Comparison of ENCODE assay signal across 9 cellular contexts in the genomic region with DNA sequence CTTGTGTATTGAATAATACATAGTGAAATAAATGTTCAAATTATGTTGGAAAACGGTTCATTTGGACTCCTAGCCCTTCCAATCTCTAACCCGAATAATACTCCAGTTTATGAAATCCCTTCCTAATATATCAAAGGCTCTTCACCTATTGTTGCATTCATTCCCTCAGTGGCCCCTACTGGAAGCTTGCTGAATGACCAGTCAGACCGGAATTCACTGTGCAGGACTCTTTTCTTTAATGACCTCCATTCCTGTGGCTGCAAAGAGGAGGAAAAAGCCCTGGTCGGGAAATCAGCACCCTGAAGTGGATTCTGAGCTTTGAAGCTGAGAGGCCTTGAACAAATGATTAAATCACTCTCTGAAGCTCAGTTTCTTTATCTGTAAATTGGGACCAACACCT. TPM values are rescaled to one million over a fixed set of nuclear protein-coding genes. Genes with fewer than 3 reads are reported as not detected.
DNase-seq lines count a peak whose midpoint lies in the region; ATAC-seq and TF ChIP-seq lines count a peak whose summit lies in the region.
"Had no signal": no experiment of that assay in that cellular context is flagged by ENCODE, and none has a peak within 500 bp of the region (broad histone marks: within the 10 kb centered on the region; RNA-seq: fewer than 3 reads in every experiment).

No MANE protein-coding gene starts in this region.

- no peak overlapping the region for H2BK120ac ChIP-seq in neuronal stem cell (ENCODE audit: low read depth, low read length)

- H2AK5ac ChIP-seq in neuronal stem cell (ENCODE audit: low read depth, low read length), result no peak overlapping the region

- no peak overlapping the region for H3K23ac ChIP-seq in neuronal stem cell (ENCODE audit: low read depth, low read length, poor library complexity)

- no peak overlapping the region for H3K4me3 Mint-ChIP-seq in endodermal cell
- no peak overlapping the region for H3K4me3 Mint-ChIP-seq in activated T-cell treated with anti-CD3 and anti-CD28 coated beads, Interleukin-2, amount 50 U/mL, for 4 hours
- H3K4me3 Mint-ChIP-seq: memory B cell had no signal

- H2BK12ac ChIP-seq in neuronal stem cell (ENCODE audit: low read length), result no peak overlapping the region

- no peaks in the 10 kb centered on the region for H3K36me3 Mint-ChIP-seq in endodermal cell (ENCODE audit: low read depth)
- H3K36me3 Mint-ChIP-seq in activated T-cell treated with anti-CD3 and anti-CD28 coated beads, Interleukin-2, amount 50 U/mL, for 4 hours (ENCODE audit: insufficient read depth), result no peaks in the 10 kb centered on the region
- H3K36me3 Mint-ChIP-seq: memory B cell had no signal

- 61 to 79% methylated on average over 4 of the region's 4 CpGs for WGBS in endodermal cell (ENCODE audit: insufficient coverage in 1 of 2, insufficient read length in 1 of 2), 2 experiments
- no CpG with 5 or more reads among the region's 4 CpGs for WGBS in neuronal stem cell (ENCODE audit: extremely low coverage in 2 of 2, insufficient read length in 2 of 2, insufficient replicate concordance in 1 of 2), 2 donors

- no peak overlapping the region for H2BK15ac ChIP-seq in neuronal stem cell (ENCODE audit: low read length)

- DNase-seq in Daoy (ENCODE audit: low read depth) (peak; percentile 48), NCI-H526 treated with DMSO at 0.1 percent for 48 hours (lab: John Stamatoyannopoulos, UW) (peak; percentile 47), endodermal cell (no peak), neuronal stem cell (ENCODE audit: low spot score) (peak; percentile 20), tibial artery (no peak)
- DNase-seq in activated T-cell treated with anti-CD3 and anti-CD28 coated beads, Interleukin-2, amount 50 U/mL, for 4 hours, result no peak

- peaks cover 5% of the 10 kb centered on the region for H3K4me1 Mint-ChIP-seq in endodermal cell
- no peaks in the 10 kb centered on the region for H3K4me1 Mint-ChIP-seq in activated T-cell treated with anti-CD3 and anti-CD28 coated beads, Interleukin-2, amount 50 U/mL, for 4 hours (ENCODE audit: low read depth)
- H3K4me1 Mint-ChIP-seq: memory B cell had no signal

- no peak overlapping the region for H3K4ac ChIP-seq in neuronal stem cell (ENCODE audit: low read length)

- H3K79me1 ChIP-seq in neuronal stem cell (ENCODE audit: low read depth, low read length), result no peaks in the 10 kb centered on the region

- no peak overlapping the region for H3K4me2 ChIP-seq in neuronal stem cell (ENCODE audit: insufficient read depth, low read length, poor library complexity, severe bottlenecking)

- H3K27ac ChIP-seq in endodermal cell (ENCODE audit: low read depth, low read length), result no peak overlapping the region
- H3K27ac ChIP-seq in neuronal stem cell (replicated peaks; ENCODE audit: low read length), result no peak overlapping the region
- H3K27ac ChIP-seq in tibial artery, result no peak overlapping the region

- no peak overlapping the region for H4K91ac ChIP-seq in neuronal stem cell (ENCODE audit: low read depth, low read length, poor library complexity)

- H2AFZ ChIP-seq in neuronal stem cell (ENCODE audit: low read length), result peak overlapping the region; percentile 70

- no peak overlapping the region for H3K4me3 ChIP-seq in endodermal cell (ENCODE audit: low read length)
- no peak overlapping the region for H3K4me3 ChIP-seq in neuronal stem cell (ENCODE audit: low read length in 2 of 2)
- H3K4me3 ChIP-seq in tibial artery, result no peak overlapping the region

- peaks cover 9% of the 10 kb centered on the region for H3K27me3 ChIP-seq in endodermal cell (ENCODE audit: control insufficient read depth, insufficient read depth, low read length, poor library complexity, severe bottlenecking)
- H3K27me3 ChIP-seq in neuronal stem cell (ENCODE audit: control insufficient read depth in 3 of 3, insufficient read depth in 3 of 3, low read depth in 1 of 3, low read length in 3 of 3), result no peaks in the 10 kb centered on the region
- peaks cover 0 to 35% of the 10 kb centered on the region in 2 donors for H3K27me3 ChIP-seq in tibial artery

- no peak for ATAC-seq in GM18517 (IDR thresholded peaks at IDR 0.05; ENCODE audit: unreplicated experiment)
- no peak for ATAC-seq in activated T-cell treated with anti-CD3 and anti-CD28 coated beads, Interleukin-2, amount 50 U/mL, for 4 hours
- ATAC-seq in HG02840 (IDR thresholded peaks at IDR 0.05; ENCODE audit: low FRiP score, unreplicated experiment), result no peak

- H3K9ac ChIP-seq in endodermal cell (ENCODE audit: extremely low read depth, low read length, poor library complexity, severe bottlenecking), result no peak overlapping the region
- no peak overlapping the region for H3K9ac ChIP-seq in neuronal stem cell (ENCODE audit: low read depth, low read length, poor library complexity)

- peaks cover 6% of the 10 kb centered on the region for H3K27me3 Mint-ChIP-seq in endodermal cell (ENCODE audit: insufficient read depth)
- peaks cover 20% of the 10 kb centered on the region for H3K27me3 Mint-ChIP-seq in activated T-cell treated with anti-CD3 and anti-CD28 coated beads, Interleukin-2, amount 50 U/mL, for 4 hours (ENCODE audit: low read depth)

- H3K14ac ChIP-seq in neuronal stem cell (ENCODE audit: low read length), result no peak overlapping the region

- no peak overlapping the region for H3K27ac Mint-ChIP-seq in endodermal cell
- H3K27ac Mint-ChIP-seq: memory B cell had no signal

- H3K9me3 ChIP-seq in endodermal cell (ENCODE audit: control insufficient read depth, low read length), result no peaks in the 10 kb centered on the region
- no peaks in the 10 kb centered on the region for H3K9me3 ChIP-seq in neuronal stem cell (replicated peaks in 1 of 2; ENCODE audit: control insufficient read depth in 2 of 2, insufficient read depth in 1 of 2, low read depth in 1 of 2, low read length in 2 of 2)
- H3K9me3 ChIP-seq in tibial artery, result no peaks in the 10 kb centered on the region

- no peaks in the 10 kb centered on the region for H3K36me3 ChIP-seq in endodermal cell (ENCODE audit: control insufficient read depth, insufficient read depth, low read length)
- no peaks in the 10 kb centered on the region for H3K36me3 ChIP-seq in neuronal stem cell (replicated peaks in 1 of 2; ENCODE audit: control insufficient read depth in 2 of 2, insufficient read depth in 2 of 2, low read length in 2 of 2)
- no peaks in the 10 kb centered on the region for H3K36me3 ChIP-seq in tibial artery

- H4K8ac ChIP-seq in neuronal stem cell (ENCODE audit: low read depth, low read length), result no peak overlapping the region

- H3K18ac ChIP-seq in neuronal stem cell (ENCODE audit: low read length), result no peak overlapping the region

- intact Hi-C loops in tibial artery (cut with DNase I; ENCODE audit: low total_unique reads), result no loop called here

- TF ChIP-seq CTCF in endodermal cell (conservative IDR thresholded peaks at IDR 0.05), result peak; percentile 70
- no peak for TF ChIP-seq CTCF in tibial artery (IDR thresholded peaks at IDR 0.05)

- H3K9me3 Mint-ChIP-seq in endodermal cell, result no peaks in the 10 kb centered on the region
- H3K9me3 Mint-ChIP-seq in activated T-cell treated with anti-CD3 and anti-CD28 coated beads, Interleukin-2, amount 50 U/mL, for 4 hours, result no peaks in the 10 kb centered on the region

- H2BK5ac ChIP-seq in neuronal stem cell (ENCODE audit: low read length), result no peak overlapping the region

- no peaks in the 10 kb centered on the region for H3K4me1 ChIP-seq in endodermal cell (ENCODE audit: control insufficient read depth, insufficient read depth, low read length)
- peaks cover 9 to 14% of the 10 kb centered on the region in 2 donors for H3K4me1 ChIP-seq in neuronal stem cell (ENCODE audit: control insufficient read depth in 2 of 2, insufficient read depth in 1 of 2, low read depth in 1 of 2, low read length in 2 of 2)
- H3K4me1 ChIP-seq in tibial artery, result no peaks in the 10 kb centered on the region

RNA-seq across cellular contexts. Expression of gene RCN1, which starts 19.1 kb away (rescaled TPM):
- 147 and 170 TPM in 2 replicates for total RNA-seq in Daoy (2014; rRNA removed; shearing (Covaris generic))
- 100 to 1,000 TPM in 1 of 2 donors, 10 to 100 TPM in 1; 99.5 to 136 TPM for total RNA-seq in endodermal cell
- 204 TPM for polyA plus RNA-seq in endodermal cell (2013, experiment 1 of 2)
- 183 TPM for polyA plus RNA-seq in endodermal cell (2013, experiment 2 of 2)
- polyA plus RNA-seq in neuronal stem cell (2013, experiment 1 of 2), result 179 TPM
- polyA plus RNA-seq in neuronal stem cell (2013, experiment 2 of 2), result 180 TPM
- total RNA-seq in activated T-cell treated with anti-CD3 and anti-CD28 coated beads, Interleukin-2, amount 50 U/mL, for 4 hours, result 10 to 100 TPM; 26.3 to 36.9 (median 26.7) TPM

Comparison
In these comparisons a context has a peak if more than half of its experiments do, and no peak if none do; other contexts are left out.
1. DNase-seq: peak in Daoy (single experiment), NCI-H526 treated with DMSO at 0.1 percent for 48 hours (single experiment) and neuronal stem cell (single experiment); none in endodermal cell (single experiment), tibial artery (0 of 2) and activated T-cell treated with anti-CD3 and anti-CD28 coated beads, Interleukin-2, amount 50 U/mL, for 4 hours (single experiment).